ENCODE assay signal across 8 cellular contexts in genomic region chr3:125055165-125055912, GRCh38. TPM values are rescaled to one million over a fixed set of nuclear protein-coding genes. Genes with fewer than 3 reads are reported as not detected.
DNase-seq lines count a peak whose midpoint lies in the region; ATAC-seq, FAIRE-seq and TF ChIP-seq lines count a peak whose summit lies in the region.

No MANE protein-coding gene starts in this region.

- H3K14ac ChIP-seq in H9 (ENCODE audit: insufficient read depth, low read length) = no peak overlapping the region

- DNase-seq in GM12891 (ENCODE audit: insufficient read length, low spot score) (peak; percentile 48), H9 (no peak), NCI-H146 (lab: John Stamatoyannopoulos, UW) (peak; percentile 81), astrocyte (ENCODE audit: low read depth) (no peak), keratinocyte (ENCODE audit: low read depth, low spot score) (no peak), dermis blood vessel endothelial cell (no peak), NCI-H774 (lab: John Stamatoyannopoulos, UW) (no peak)
- DNase-seq in stimulated activated naive B cell treated with anti-CD40 and anti-IgM and Interleukin-4, amounts not matched to agents 10 μg/mL and 1 μg/mL and 100 μg/mL, for 72 hours = peak; percentile 20

- H4K91ac ChIP-seq in H9 (ENCODE audit: insufficient read length, low read depth, low read length) = no peak overlapping the region

- H3K27ac Mint-ChIP-seq in H9 (peak overlapping the region in 1 of 3 experiments; percentile 1; a peak in 1 of 7 replicates), astrocyte (ENCODE audit: unreplicated experiment) (peak overlapping the region; percentile 29)
- peak overlapping the region; percentile 90 for H3K27ac Mint-ChIP-seq in stimulated activated naive B cell treated with anti-CD40 and anti-IgM and Interleukin-4, amounts not matched to agents 10 μg/mL and 1 μg/mL and 100 μg/mL, for 72 hours

- H3K36me3 Mint-ChIP-seq in H9 (ENCODE audit: insufficient read depth in 1 of 3, low read depth in 3 of 3) (peaks cover 0 to 3% (median 2%) of the 10 kb centered on the region in 3 experiments; a peak in 3 of 7 replicates), astrocyte (ENCODE audit: low read depth, unreplicated experiment) (no peaks in the 10 kb centered on the region)
- peaks cover 3 to 8% of the 10 kb centered on the region in 2 donors for H3K36me3 Mint-ChIP-seq in stimulated activated naive B cell treated with anti-CD40 and anti-IgM and Interleukin-4, amounts not matched to agents 10 μg/mL and 1 μg/mL and 100 μg/mL, for 72 hours

- H3K9me1 ChIP-seq in keratinocyte (ENCODE audit: control insufficient read depth, extremely low read depth, insufficient read depth, low read length) = no peaks in the 10 kb centered on the region

- H2BK20ac ChIP-seq in H9 (ENCODE audit: low read depth, low read length, poor library complexity, severe bottlenecking) = no peak overlapping the region

- H4K5ac ChIP-seq in H9 (ENCODE audit: insufficient read length, low read depth, low read length) = no peak overlapping the region

- H3K4me3 ChIP-seq in astrocyte (ENCODE audit: insufficient read depth, low read depth, low read length) (peak overlapping the region; percentile 97), keratinocyte (ENCODE audit: control insufficient read depth in 2 of 3, extremely low read depth in 1 of 3, insufficient read depth in 2 of 3, low read depth in 1 of 3, low read length in 3 of 3) (peak overlapping the region; percentile 58 to 84 (median 60))

- H2AFZ ChIP-seq in H9 (ENCODE audit: low read length) (no peak overlapping the region), astrocyte (ENCODE audit: low read depth, low read length) (peak overlapping the region; percentile 16), keratinocyte (ENCODE audit: control insufficient read depth, low read length) (peak overlapping the region; percentile 62)

- TF ChIP-seq CTCF in H9 (conservative IDR thresholded peaks at IDR 0.05) (no peak), astrocyte (IDR thresholded peaks at IDR 0.05; ENCODE audit: insufficient read depth, low read depth, low read length) (no peak), keratinocyte (optimal IDR thresholded peaks at IDR 0.05 in 1 of 3, IDR thresholded peaks at IDR 0.05 in 1 of 3, conservative IDR thresholded peaks at IDR 0.05 in 1 of 3; ENCODE audit: extremely low read depth in 1 of 3, insufficient read depth in 2 of 3, low read length in 3 of 3) (peak in 1 of 3 experiments; percentile 5)

- peaks cover 14% of the 10 kb centered on the region for H3K23me2 ChIP-seq in H9 (ENCODE audit: insufficient read length, low read depth, low read length, poor library complexity, severe bottlenecking)

- H3K36me3 ChIP-seq in astrocyte (ENCODE audit: insufficient read depth, low read length) (no peaks in the 10 kb centered on the region), keratinocyte (ENCODE audit: control insufficient read depth in 2 of 2, extremely low read depth in 1 of 2, insufficient read depth in 2 of 2, low read length in 2 of 2) (no peaks in the 10 kb centered on the region)

- no peak overlapping the region for H3K9ac ChIP-seq in H9 (ENCODE audit: extremely low read depth, insufficient read length, low read length)
- H3K9ac ChIP-seq in astrocyte (ENCODE audit: low read length) = peak overlapping the region; percentile 94
- H3K9ac ChIP-seq in keratinocyte (ENCODE audit: control insufficient read depth, extremely low read depth, insufficient read depth, low read length) = peak overlapping the region; percentile 52

- dilution Hi-C loops in keratinocyte (cut with MboI; ENCODE audit: extremely low pct_ligation_motif_present, low sequenced_read_pairs) = no loop called here

- peak overlapping the region; percentile 67 for H3K4me2 ChIP-seq in H9 (ENCODE audit: insufficient read depth, insufficient read length, low read length)
- H3K4me2 ChIP-seq in astrocyte (ENCODE audit: low read length) = peak overlapping the region; percentile 89
- peak overlapping the region; percentile 82 for H3K4me2 ChIP-seq in keratinocyte (ENCODE audit: control insufficient read depth, extremely low read depth, insufficient read depth, low read depth, low read length)

- no peak overlapping the region for H3K18ac ChIP-seq in H9 (ENCODE audit: insufficient read length, low read depth, low read length)

- no CpG with 5 or more reads among the region's 82 CpGs for WGBS in H9 (ENCODE audit: extremely low coverage, insufficient read length, low lambda C conversion rate)

- peaks cover 17% of the 10 kb centered on the region; the same call in 1 of the 2 replicates for H3K4me1 ChIP-seq in H9 (ENCODE audit: insufficient read depth, low read length)
- peaks cover 53% of the 10 kb centered on the region for H3K4me1 ChIP-seq in astrocyte (ENCODE audit: insufficient read depth, low read length)
- H3K4me1 ChIP-seq in keratinocyte (ENCODE audit: control insufficient read depth, extremely low read depth, insufficient read depth, low read length) = peaks cover 62% of the 10 kb centered on the region

- H3K4ac ChIP-seq in H9 (ENCODE audit: low read depth, low read length) = no peak overlapping the region

- H2BK12ac ChIP-seq in H9 (ENCODE audit: insufficient read length, low read depth, low read length) = no peak overlapping the region

- FAIRE-seq in GM12891 (lab: Jason Lieb, UNC) (no peak), astrocyte (lab: Jason Lieb, UNC) (no peak), keratinocyte (lab: Jason Lieb, UNC) (no peak)

- H3K79me1 ChIP-seq in H9 (ENCODE audit: insufficient read depth, low read depth, low read length, poor library complexity, severe bottlenecking) = no peaks in the 10 kb centered on the region

- no peak overlapping the region for H2BK120ac ChIP-seq in H9 (ENCODE audit: low read depth, low read length, poor library complexity, severe bottlenecking)

- no peak overlapping the region for H4K8ac ChIP-seq in H9 (replicated peaks; ENCODE audit: insufficient read length, low read depth, low read length)

- H3K9me3 Mint-ChIP-seq in H9 (peaks cover 0 to 2% of the 10 kb centered on the region in 2 experiments; a peak in 1 of 5 replicates), astrocyte (ENCODE audit: unreplicated experiment) (peaks cover 1% of the 10 kb centered on the region)
- no peaks in the 10 kb centered on the region for H3K9me3 Mint-ChIP-seq in stimulated activated naive B cell treated with anti-CD40 and anti-IgM and Interleukin-4, amounts not matched to agents 10 μg/mL and 1 μg/mL and 100 μg/mL, for 72 hours

- H3K27me3 Mint-ChIP-seq in H9 (ENCODE audit: low read depth) (peaks cover 59% of the 10 kb centered on the region), astrocyte (ENCODE audit: low read depth, unreplicated experiment) (peaks cover 2% of the 10 kb centered on the region)
- peaks cover 3 to 11% of the 10 kb centered on the region in 2 donors for H3K27me3 Mint-ChIP-seq in stimulated activated naive B cell treated with anti-CD40 and anti-IgM and Interleukin-4, amounts not matched to agents 10 μg/mL and 1 μg/mL and 100 μg/mL, for 72 hours

- H3K9me3 ChIP-seq in H9 (ENCODE audit: control insufficient read depth, low read depth, low read length) (no peaks in the 10 kb centered on the region), astrocyte (ENCODE audit: insufficient read depth, low read depth, low read length) (no peaks in the 10 kb centered on the region), keratinocyte (ENCODE audit: control insufficient read depth, low read depth, low read length) (no peaks in the 10 kb centered on the region)

- H3K23ac ChIP-seq in H9 (ENCODE audit: insufficient read length, low read depth, low read length) = no peak overlapping the region

- H3K27ac ChIP-seq in H9 (ENCODE audit: insufficient read length, low read depth, low read length) = no peak overlapping the region
- H3K27ac ChIP-seq in astrocyte (ENCODE audit: low read depth, low read length) = peak overlapping the region; percentile 93
- H3K27ac ChIP-seq in keratinocyte (ENCODE audit: control insufficient read depth, insufficient read depth, low read length) = no peak overlapping the region

- no peak overlapping the region for H3K56ac ChIP-seq in H9 (ENCODE audit: insufficient read length, low read depth, low read length)

- H3K4me1 Mint-ChIP-seq in H9 = peaks cover 74% of the 10 kb centered on the region in 2 experiments
- peaks cover 59% of the 10 kb centered on the region for H3K4me1 Mint-ChIP-seq in astrocyte (ENCODE audit: low read depth, unreplicated experiment)
- peaks cover 36 to 43% of the 10 kb centered on the region in 2 donors for H3K4me1 Mint-ChIP-seq in stimulated activated naive B cell treated with anti-CD40 and anti-IgM and Interleukin-4, amounts not matched to agents 10 μg/mL and 1 μg/mL and 100 μg/mL, for 72 hours

- no peak overlapping the region for H2BK15ac ChIP-seq in H9 (ENCODE audit: low read depth, low read length)

- H2BK5ac ChIP-seq in H9 (ENCODE audit: insufficient read length, low read length) = no peak overlapping the region

- peak overlapping the region; percentile 70 to 86 for H3K4me3 Mint-ChIP-seq in H9
- H3K4me3 Mint-ChIP-seq in astrocyte (ENCODE audit: unreplicated experiment) = peak overlapping the region; percentile 93
- H3K4me3 Mint-ChIP-seq in stimulated activated naive B cell treated with anti-CD40 and anti-IgM and Interleukin-4, amounts not matched to agents 10 μg/mL and 1 μg/mL and 100 μg/mL, for 72 hours = peak overlapping the region; percentile 85 to 93

- no peaks in the 10 kb centered on the region for H4K20me1 ChIP-seq in H9 (ENCODE audit: control insufficient read depth, insufficient read depth, insufficient read length)
- H4K20me1 ChIP-seq in astrocyte (ENCODE audit: insufficient read depth, low read length) = peaks cover 43% of the 10 kb centered on the region
- no peaks in the 10 kb centered on the region for H4K20me1 ChIP-seq in keratinocyte (ENCODE audit: control insufficient read depth, extremely low read depth, insufficient read depth, low read length)

- H3K27me3 ChIP-seq in H9 (ENCODE audit: insufficient read depth, low read length) = peaks cover 14% of the 10 kb centered on the region; the same call in 1 of the 2 replicates
- no peaks in the 10 kb centered on the region for H3K27me3 ChIP-seq in astrocyte (ENCODE audit: insufficient read depth, low read length)
- no peaks in the 10 kb centered on the region for H3K27me3 ChIP-seq in keratinocyte (ENCODE audit: control insufficient read depth, extremely low read depth, insufficient read depth, low read length)

- ATAC-seq in stimulated activated naive B cell treated with anti-CD40 and anti-IgM and Interleukin-4, amounts not matched to agents 10 μg/mL and 1 μg/mL and 100 μg/mL, for 72 hours (replicated peaks) = peak; percentile 30 to 32

- H3K79me2 ChIP-seq in H9 (ENCODE audit: insufficient read depth, low read length) (no peaks in the 10 kb centered on the region), astrocyte (ENCODE audit: insufficient read depth, low read length) (peaks cover 38% of the 10 kb centered on the region), keratinocyte (ENCODE audit: control insufficient read depth, insufficient read depth, low read length) (peaks cover 20% of the 10 kb centered on the region)

- TF ChIP-seq POLR2A in GM12891 (IDR thresholded peaks at IDR 0.05; ENCODE audit: low read depth, low read length) = no peak

- H2AK5ac ChIP-seq in H9 (ENCODE audit: insufficient read length, low read length) = no peak overlapping the region

- no peak overlapping the region for H3T11ph ChIP-seq in H9 (ENCODE audit: low read length)

RNA-seq across cellular contexts. Expression of gene HEG1, which starts 0.5 kb away (rescaled TPM):
- 11.3 TPM for polyA plus RNA-seq in GM12891 (2012; ENCODE audit: low read depth, missing spikeins)
- total RNA-seq in H9 (2021) = 9.3 and 10.3 TPM in 2 replicates
- 62.1 and 65.7 TPM in 2 replicates for total RNA-seq in astrocyte
- polyA plus RNA-seq in keratinocyte = 10.9 to 20.7 TPM (median 12.7 TPM) in 3 replicates
- 9.8 TPM for polyA plus RNA-seq in keratinocyte (2011; ENCODE audit: low read depth)
- polyA plus RNA-seq in keratinocyte (2011; cell fraction: cytosol; rRNA removed) = 7.6 and 9.3 TPM in 2 replicates
- 65.3 and 68.5 TPM in 2 replicates for polyA plus RNA-seq in keratinocyte (2011; cell fraction: nucleus; rRNA removed)
- 6.3 and 15.6 TPM in 2 replicates for polyA plus RNA-seq in keratinocyte (2012; ENCODE audit: low replicate concordance)
- 20.3 to 90.3 TPM (median 33.3 TPM) in 3 replicates for polyA minus RNA-seq in keratinocyte
- polyA minus RNA-seq in keratinocyte (2011; cell fraction: cytosol; rRNA and poly(A)+ RNA removed) = 17.1 TPM
- 63.9 and 119 TPM in 2 replicates for polyA minus RNA-seq in keratinocyte (2011; cell fraction: nucleus; rRNA and poly(A)+ RNA removed)
- 55.6 and 103 TPM in 2 replicates for total RNA-seq in dermis blood vessel endothelial cell

Comparison
In these comparisons a context has a peak if more than half of its experiments do, and no peak if none do; other contexts are left out.
1. DNase-seq: peak in GM12891 (single experiment), NCI-H146 (single experiment) and stimulated activated naive B cell treated with anti-CD40 and anti-IgM and Interleukin-4, amounts not matched to agents 10 μg/mL and 1 μg/mL and 100 μg/mL, for 72 hours (single experiment); none in H9 (single experiment), astrocyte (single experiment), keratinocyte (single experiment), dermis blood vessel endothelial cell (single experiment) and NCI-H774 (single experiment).
2. Peak in every context shown above with its lines, with median percentiles within 50 percentile points of each other: H3K4me2 ChIP-seq and H3K4me3 Mint-ChIP-seq.